8 cellular contexts compared by ENCODE assay signal in the genomic region with DNA sequence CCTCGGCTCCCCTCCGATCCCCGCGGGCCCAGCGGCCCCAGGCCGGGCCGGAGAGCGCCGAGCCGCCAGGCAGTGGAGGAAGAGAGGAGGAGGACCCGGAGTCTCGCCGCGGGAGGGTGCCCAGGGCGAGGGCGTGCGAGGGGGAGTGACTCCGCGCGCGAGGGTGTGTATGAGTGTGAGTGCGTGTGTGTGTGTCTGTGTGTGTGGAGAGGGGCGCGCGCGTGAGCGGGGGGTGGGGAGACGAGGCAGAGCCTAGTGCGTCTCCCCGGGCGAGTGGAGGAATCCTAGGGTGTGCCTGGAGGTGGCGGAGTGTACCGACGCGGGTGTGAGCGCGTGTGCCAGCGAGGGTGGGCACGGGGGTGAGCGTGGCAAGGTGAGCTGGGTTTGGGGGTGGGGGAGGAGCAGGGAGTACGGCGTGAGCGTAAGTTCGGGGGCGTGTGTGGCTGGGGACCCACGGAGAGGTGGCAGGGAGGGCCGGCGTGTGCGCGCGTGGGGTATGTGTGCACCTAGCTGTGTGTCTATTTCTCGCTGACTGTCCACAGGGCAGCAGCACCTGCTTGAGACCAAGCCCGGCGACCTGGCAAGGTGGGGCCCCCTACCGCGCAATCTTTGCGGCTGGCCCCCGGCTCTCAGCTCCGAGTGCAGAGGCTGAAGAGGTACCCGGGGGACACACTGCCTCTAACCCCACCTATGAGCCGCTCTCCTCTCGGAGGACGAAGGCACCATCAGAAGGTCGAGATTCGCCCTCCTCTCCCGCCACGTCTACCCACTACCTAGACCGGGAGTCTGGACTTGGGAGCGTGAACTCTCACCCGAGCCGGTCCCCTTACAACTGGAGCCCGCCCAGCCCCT. TPM values are rescaled to one million over a fixed set of nuclear protein-coding genes. Genes with fewer than 3 reads are reported as not detected.
A peak's percentile ranks its signal among the peaks of the same experiment; 100 is the strongest.
DNase-seq lines count a peak whose midpoint lies in the region; ATAC-seq and TF ChIP-seq lines count a peak whose summit lies in the region.

No MANE protein-coding gene starts in this region.

- peaks cover 9% of the 10 kb centered on the region for H3K4me1 ChIP-seq in mesodermal cell (ENCODE audit: control insufficient read depth, insufficient read depth, low read length, poor library complexity, severe bottlenecking)

- H3K4me1 Mint-ChIP-seq in dendritic cell treated with granulocyte-macrophage colony-stimulating factor and Interleukin-4, amounts not matched to agents 40 ng/mL and 50 ng/mL, for 4 days (ENCODE audit: low read depth): peaks cover 6% of the 10 kb centered on the region
- H3K4me1 Mint-ChIP-seq in type B pancreatic cell (ENCODE audit: unreplicated experiment): no peaks in the 10 kb centered on the region

- no peaks in the 10 kb centered on the region for H3K9me3 ChIP-seq in mesodermal cell (ENCODE audit: control insufficient read depth, low read length)

- peaks cover 70% of the 10 kb centered on the region for H3K27me3 Mint-ChIP-seq in dendritic cell treated with granulocyte-macrophage colony-stimulating factor and Interleukin-4, amounts not matched to agents 40 ng/mL and 50 ng/mL, for 4 days
- peaks cover 91% of the 10 kb centered on the region for H3K27me3 Mint-ChIP-seq in type B pancreatic cell

- H3K9me3 Mint-ChIP-seq in dendritic cell treated with granulocyte-macrophage colony-stimulating factor and Interleukin-4, amounts not matched to agents 40 ng/mL and 50 ng/mL, for 4 days: no peaks in the 10 kb centered on the region
- no peaks in the 10 kb centered on the region for H3K9me3 Mint-ChIP-seq in type B pancreatic cell

- no peak for ATAC-seq in GM18873 (IDR thresholded peaks at IDR 0.05; ENCODE audit: low FRiP score, unreplicated experiment)

- no peak overlapping the region for H3K27ac Mint-ChIP-seq in dendritic cell treated with granulocyte-macrophage colony-stimulating factor and Interleukin-4, amounts not matched to agents 40 ng/mL and 50 ng/mL, for 4 days
- peak overlapping the region; percentile 29 for H3K27ac Mint-ChIP-seq in type B pancreatic cell

- H3K36me3 ChIP-seq in mesodermal cell (ENCODE audit: control insufficient read depth, insufficient read depth, low read length): no peaks in the 10 kb centered on the region

- peak overlapping the region; percentile 38 for H3K4me3 ChIP-seq in mesodermal cell (ENCODE audit: extremely low read depth, insufficient read depth, low read length, poor library complexity, severe bottlenecking)

- DNase-seq in Daoy (ENCODE audit: low read depth) (peak; percentile 46), NCI-H226 (peak; percentile 31), type B pancreatic cell (ENCODE audit: extremely low spot score, unreplicated experiment) (peak; percentile 71), T1000 (lab: John Stamatoyannopoulos, UW) (no peak), CD1c-positive myeloid dendritic cell (ENCODE audit: extremely low spot score) (no peak)

- TF ChIP-seq CTCF in type B pancreatic cell (conservative IDR thresholded peaks at IDR 0.05): no peak

- 2% methylated on average over 50 to 59 of the region's 72 CpGs for WGBS in mesodermal cell (ENCODE audit: insufficient coverage in 2 of 2), 2 experiments

- intact Hi-C loops in dendritic cell treated with granulocyte-macrophage colony-stimulating factor and Interleukin-4, amounts not matched to agents 40 ng/mL and 50 ng/mL, for 4 days (cut with micrococcal nuclease): no loop called here

- H3K36me3 Mint-ChIP-seq in dendritic cell treated with granulocyte-macrophage colony-stimulating factor and Interleukin-4, amounts not matched to agents 40 ng/mL and 50 ng/mL, for 4 days (ENCODE audit: low read depth): no peaks in the 10 kb centered on the region
- no peaks in the 10 kb centered on the region for H3K36me3 Mint-ChIP-seq in type B pancreatic cell

- no peak overlapping the region for H3K27ac ChIP-seq in mesodermal cell (ENCODE audit: low read depth, low read length, severe bottlenecking)

- H3K4me3 Mint-ChIP-seq in dendritic cell treated with granulocyte-macrophage colony-stimulating factor and Interleukin-4, amounts not matched to agents 40 ng/mL and 50 ng/mL, for 4 days: peak overlapping the region; percentile 18
- peak overlapping the region; percentile 87 for H3K4me3 Mint-ChIP-seq in type B pancreatic cell

RNA-seq across cellular contexts. Expression of a gene that starts 0.8 kb away (rescaled TPM):
- total RNA-seq in Daoy (2014; rRNA removed; shearing (Covaris generic)): not detected in 2 replicates
- polyA plus RNA-seq in mesodermal cell (2013, experiment 1 of 2): 1.5 TPM
- polyA plus RNA-seq in mesodermal cell (2013, experiment 2 of 2): 1.7 TPM
- 1.2 and 2.2 TPM in 2 replicates for total RNA-seq in type B pancreatic cell (ENCODE audit: low replicate concordance)

Comparison
In these comparisons a context has a peak if more than half of its experiments do, and no peak if none do; other contexts are left out.
1. DNase-seq: peak in Daoy (single experiment), NCI-H226 (single experiment) and type B pancreatic cell (single experiment); none in T1000 (single experiment) and CD1c-positive myeloid dendritic cell (single experiment).